In the genomic region with DNA sequence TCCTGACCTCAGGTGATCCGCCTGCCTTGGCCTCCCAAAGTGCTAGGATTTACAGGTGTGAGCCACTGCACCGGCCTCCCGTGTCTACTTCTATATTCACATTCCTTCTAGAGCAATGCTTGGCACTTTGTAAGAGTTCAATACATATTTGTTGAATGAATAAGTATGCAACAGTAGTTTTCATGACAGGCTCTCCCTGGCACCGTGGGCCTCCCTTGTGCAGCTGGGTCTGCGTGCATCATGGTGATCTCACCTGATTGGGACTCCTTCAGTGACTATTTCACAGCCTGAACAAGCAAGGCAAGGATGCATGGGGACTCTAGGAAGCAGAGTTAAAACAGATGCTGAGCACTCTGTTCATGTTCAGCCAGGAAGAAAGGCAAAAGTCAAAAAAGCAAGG, we compare ENCODE assay signal across 19 cellular contexts. TPM values are rescaled to one million over a fixed set of nuclear protein-coding genes. Genes with fewer than 3 reads are reported as not detected.
DNase-seq lines count a peak whose midpoint lies in the region; ATAC-seq and TF ChIP-seq lines count a peak whose summit lies in the region.
"Had no signal": no experiment of that assay in that cellular context is flagged by ENCODE, and none has a peak within 500 bp of the region (broad histone marks: within the 10 kb centered on the region; RNA-seq: fewer than 3 reads in every experiment).

No MANE protein-coding gene starts in this region.

- no peaks in the 10 kb centered on the region for H3K79me2 ChIP-seq in PC-3 (ENCODE audit: low read length)

- H3K36me3 Mint-ChIP-seq in endodermal cell (ENCODE audit: low read depth), result no peaks in the 10 kb centered on the region
- no peaks in the 10 kb centered on the region for H3K36me3 Mint-ChIP-seq in osteocyte (ENCODE audit: unreplicated experiment)
- H3K36me3 Mint-ChIP-seq: activated naive CD8-positive, alpha-beta T cell treated with anti-CD3 and anti-CD28 coated beads, Interleukin-2, amount 10 ng/mL, durations not matched to agents 7 days and 5 days had no signal

- H3K36me3 ChIP-seq in PC-3 (ENCODE audit: low read depth, low read length), result no peaks in the 10 kb centered on the region
- H3K36me3 ChIP-seq in endodermal cell (ENCODE audit: control insufficient read depth, insufficient read depth, low read length), result no peaks in the 10 kb centered on the region
- H3K36me3 ChIP-seq: cardiac muscle cell had no signal

- no peak for TF ChIP-seq CTCF in PC-3 (conservative IDR thresholded peaks at IDR 0.05; ENCODE audit: low read depth, low read length)
- TF ChIP-seq CTCF in endodermal cell (conservative IDR thresholded peaks at IDR 0.05), result no peak
- TF ChIP-seq CTCF in osteocyte (IDR thresholded peaks at IDR 0.05), result no peak

- H3K27ac Mint-ChIP-seq in endodermal cell (no peak overlapping the region), osteocyte (ENCODE audit: unreplicated experiment) (no peak overlapping the region)
- H3K27ac Mint-ChIP-seq: activated naive CD8-positive, alpha-beta T cell treated with anti-CD3 and anti-CD28 coated beads, Interleukin-2, amount 10 ng/mL, durations not matched to agents 7 days and 5 days; activated T-helper 1 cell treated with anti-CD3 and anti-CD28 coated beads, Interleukin-12 subunit alpha, Interleukin-12 subunit beta, Interleukin-2, Interleukin-4 antibody, amounts not matched to agents 30 ng/mL and 10 ng/mL and 1 ng/mL, durations not matched to agents 14 hours and 24 hours and 36 hours; B cell had no signal

- H3K9me2 ChIP-seq in PC-3 (replicated peaks; ENCODE audit: low read length), result no peaks in the 10 kb centered on the region

- H3K4me2 ChIP-seq in PC-3 (ENCODE audit: low read length), result no peak overlapping the region

- H4K20me1 ChIP-seq in PC-3 (ENCODE audit: low read length), result no peaks in the 10 kb centered on the region

- POLR2A ChIA-PET in PC-3 (lab: Charles Lee; ENCODE audit: unreplicated experiment), result no interaction called here

- WGBS in endodermal cell (ENCODE audit: insufficient coverage in 1 of 2, insufficient read length in 1 of 2), 2 experiments, result 93 to 94% methylated on average over 2 to 5 of the region's 5 CpGs

- peaks cover 11% of the 10 kb centered on the region for H3K4me1 Mint-ChIP-seq in endodermal cell
- no peaks in the 10 kb centered on the region for H3K4me1 Mint-ChIP-seq in osteocyte (ENCODE audit: unreplicated experiment)
- H3K4me1 Mint-ChIP-seq: B cell had no signal

- peaks cover 30% of the 10 kb centered on the region for H3K27me3 Mint-ChIP-seq in endodermal cell (ENCODE audit: insufficient read depth)
- H3K27me3 Mint-ChIP-seq in osteocyte (ENCODE audit: unreplicated experiment), result peaks cover 58% of the 10 kb centered on the region

- H3K4me3 Mint-ChIP-seq in endodermal cell (no peak overlapping the region), osteocyte (ENCODE audit: unreplicated experiment) (no peak overlapping the region)
- H3K4me3 Mint-ChIP-seq: activated naive CD8-positive, alpha-beta T cell treated with anti-CD3 and anti-CD28 coated beads, Interleukin-2, amount 10 ng/mL, durations not matched to agents 7 days and 5 days; activated T-helper 1 cell treated with anti-CD3 and anti-CD28 coated beads, Interleukin-12 subunit alpha, Interleukin-12 subunit beta, Interleukin-2, Interleukin-4 antibody, amounts not matched to agents 30 ng/mL and 10 ng/mL and 1 ng/mL, durations not matched to agents 14 hours and 24 hours and 36 hours; B cell had no signal

- in situ Hi-C loops in ACHN (cut with HindIII; ENCODE audit: low pct_ligation_motif_present, low pct_unique_long_range_greater_than_20kb, low sequenced_read_pairs), result no loop called here

- H2AFZ ChIP-seq in PC-3 (ENCODE audit: low read length), result no peak overlapping the region

- H3K4me3 ChIP-seq in PC-3 (ENCODE audit: low read length) (no peak overlapping the region), endodermal cell (ENCODE audit: low read length) (no peak overlapping the region)
- H3K4me3 ChIP-seq: cardiac muscle cell, dorsolateral prefrontal cortex had no signal

- DNase-seq in EH (ENCODE audit: low read depth), result peak; percentile 46
- DNase-seq in PC-3, result peak; percentile 61
- DNase-seq in endodermal cell, result peak; percentile 22
- peak; percentile 60 for DNase-seq in osteocyte (ENCODE audit: extremely low spot score, unreplicated experiment)
- no peak for DNase-seq in ACHN
- DNase-seq in activated naive CD4-positive, alpha-beta T cell treated with anti-CD3 and anti-CD28 coated beads, Interleukin-2, amount 50 U/mL, for 16 hours, result no peak
- no peak for DNase-seq in activated naive CD4-positive, alpha-beta T cell (lab: John Stamatoyannopoulos, UW)
- DNase-seq: activated naive CD8-positive, alpha-beta T cell treated with anti-CD3 and anti-CD28 coated beads, Interleukin-2, amount 10 ng/mL, durations not matched to agents 7 days and 5 days; dorsolateral prefrontal cortex; NCI-H146; NCI-H2171; occipital lobe; right cardiac atrium; stimulated activated CD4-positive, alpha-beta T cell treated with anti-CD3 and anti-CD28 coated beads, Interleukin-15, amount 100 ng/mL, for 24 hours; T-helper 9 cell had no signal

- BruUV-seq in PC-3 (replicated peaks; lab: Mats Ljungman, UMichigan), result no TSS peak

- ATAC-seq in PC-3, result peak; percentile 37; the same call in 1 of the 2 replicates
- ATAC-seq in HG02763 (IDR thresholded peaks at IDR 0.05; ENCODE audit: unreplicated experiment), result no peak
- ATAC-seq: right cardiac atrium had no signal

- H3K9me3 Mint-ChIP-seq in endodermal cell (peaks cover 1% of the 10 kb centered on the region), osteocyte (ENCODE audit: unreplicated experiment) (no peaks in the 10 kb centered on the region)
- H3K9me3 Mint-ChIP-seq: activated naive CD8-positive, alpha-beta T cell treated with anti-CD3 and anti-CD28 coated beads, Interleukin-2, amount 10 ng/mL, durations not matched to agents 7 days and 5 days; activated T-helper 1 cell treated with anti-CD3 and anti-CD28 coated beads, Interleukin-12 subunit alpha, Interleukin-12 subunit beta, Interleukin-2, Interleukin-4 antibody, amounts not matched to agents 30 ng/mL and 10 ng/mL and 1 ng/mL, durations not matched to agents 14 hours and 24 hours and 36 hours had no signal

- H3K9ac ChIP-seq in PC-3 (ENCODE audit: low read length), result no peak overlapping the region
- H3K9ac ChIP-seq in endodermal cell (ENCODE audit: extremely low read depth, low read length, poor library complexity, severe bottlenecking), result no peak overlapping the region

- CTCF ChIA-PET in PC-3 (lab: Charles Lee), result no interaction called here

- no peak overlapping the region for H3K27ac ChIP-seq in PC-3 (ENCODE audit: low read length)
- H3K27ac ChIP-seq in endodermal cell (ENCODE audit: low read depth, low read length), result no peak overlapping the region
- H3K27ac ChIP-seq: cardiac muscle cell, dorsolateral prefrontal cortex had no signal

- no peaks in the 10 kb centered on the region for H3K27me3 ChIP-seq in PC-3 (ENCODE audit: low read length)
- no peaks in the 10 kb centered on the region for H3K27me3 ChIP-seq in endodermal cell (ENCODE audit: control insufficient read depth, insufficient read depth, low read length, poor library complexity, severe bottlenecking)
- H3K27me3 ChIP-seq: cardiac muscle cell, dorsolateral prefrontal cortex had no signal

- no peaks in the 10 kb centered on the region for H3F3A ChIP-seq in PC-3 (ENCODE audit: low read length, unreplicated experiment)

- H3K4me1 ChIP-seq in PC-3 (ENCODE audit: insufficient read depth, low read length) (no peaks in the 10 kb centered on the region), endodermal cell (ENCODE audit: control insufficient read depth, insufficient read depth, low read length) (peaks cover 3% of the 10 kb centered on the region)

- intact Hi-C loops in PC-3 (cut with micrococcal nuclease), result no loop called here

- H3K9me3 ChIP-seq in PC-3 (ENCODE audit: low read length) (no peaks in the 10 kb centered on the region), endodermal cell (ENCODE audit: control insufficient read depth, low read length) (no peaks in the 10 kb centered on the region)

RNA-seq across cellular contexts. Expression of gene ZBTB34, which starts 6.8 kb away (rescaled TPM):
- total RNA-seq in PC-3 (2014; rRNA removed) (1.6 and 1.8 TPM in 2 replicates), endodermal cell (10 to 100 TPM; 19.7 to 24.9 TPM), osteocyte (13.9 and 14.0 TPM in 2 replicates)
- polyA plus RNA-seq in endodermal cell (2013, experiment 1 of 2), result 9.9 TPM
- 9.6 TPM for polyA plus RNA-seq in endodermal cell (2013, experiment 2 of 2)

RNA-seq across cellular contexts. Expression of gene ZBTB43, which starts 48.8 kb away (rescaled TPM):
- total RNA-seq in PC-3 (2014; rRNA removed) (5.9 and 36.1 TPM in 2 replicates), endodermal cell (10 to 100 TPM; 17.4 to 24.2 TPM), osteocyte (17.1 and 20.3 TPM in 2 replicates)
- 7.9 TPM for polyA plus RNA-seq in endodermal cell (2013, experiment 1 of 2)
- polyA plus RNA-seq in endodermal cell (2013, experiment 2 of 2), result 12.3 TPM

Comparison
In these comparisons a context has a peak if more than half of its experiments do, and no peak if none do; other contexts are left out.
1. DNase-seq: peak in EH (single experiment), PC-3 (single experiment), endodermal cell (single experiment) and osteocyte (single experiment); none in ACHN (single experiment), activated naive CD4-positive, alpha-beta T cell treated with anti-CD3 and anti-CD28 coated beads, Interleukin-2, amount 50 U/mL, for 16 hours (single experiment) and activated naive CD4-positive, alpha-beta T cell (0 of 4).